Comparison of ENCODE assay signal across 11 cellular contexts in the genomic region with DNA sequence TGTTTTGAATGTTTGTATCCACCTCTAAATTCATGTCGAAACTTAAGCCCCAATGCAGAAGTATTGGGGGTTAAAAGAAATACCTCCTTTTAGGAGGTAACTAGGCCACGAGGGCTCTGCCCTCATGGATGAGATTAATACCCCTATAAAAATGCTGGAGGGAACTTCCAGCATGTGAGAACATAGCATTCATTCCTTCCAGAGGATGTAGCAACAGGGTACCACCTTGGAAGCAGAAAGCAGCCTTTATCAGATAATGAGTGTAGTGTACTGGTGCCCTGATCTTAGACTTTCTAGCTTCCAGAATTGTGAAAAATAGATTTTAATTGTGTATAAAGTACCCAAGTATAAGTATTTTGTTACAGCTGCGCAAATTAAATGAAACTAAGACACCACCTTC.
"Had no signal": no experiment of that assay in that cellular context is flagged by ENCODE, and none has a peak within 500 bp of the region (broad histone marks: within the 10 kb centered on the region; RNA-seq: fewer than 3 reads in every experiment).

No MANE protein-coding gene starts in this region.

- H3K4me3 Mint-ChIP-seq: GM23338, H9, HFFc6 had no signal

- H3K27ac ChIP-seq: GM23248 had no signal

- H3K4me1 ChIP-seq: HAP-1 had no signal

- FAIRE-seq: H1, H54 had no signal

- H3K9me3 ChIP-seq: HAP-1 had no signal

- DNase-seq: GM23248, GOT3, H7, H9, HCEC 1CT, HFFc6 had no signal

- H2AFZ ChIP-seq: GM23248, GM23338 had no signal

- H3K27ac Mint-ChIP-seq: GM23338, H9, HFFc6 had no signal

- H3K36me3 ChIP-seq: HAP-1 had no signal

- H3K4me3 ChIP-seq: GM23248, GM23338, HAP-1 had no signal

- H3K9ac ChIP-seq: GM23248 had no signal

- H3K4me2 ChIP-seq: GM23338 had no signal

- ATAC-seq: GM23338, HCT116 had no signal
